Comparison of ENCODE assay signal across 9 cellular contexts in genomic region chr7:23467281-23467680, GRCh38. TPM values are rescaled to one million over a fixed set of nuclear protein-coding genes. Genes with fewer than 3 reads are reported as not detected.
A peak's percentile ranks its signal among the peaks of the same experiment; 100 is the strongest.
DNase-seq lines count a peak whose midpoint lies in the region; ATAC-seq and TF ChIP-seq lines count a peak whose summit lies in the region.
"Had no signal": no experiment of that assay in that cellular context is flagged by ENCODE, and none has a peak within 500 bp of the region (broad histone marks: within the 10 kb centered on the region; RNA-seq: fewer than 3 reads in every experiment).

No MANE protein-coding gene starts in this region.

- no peaks in the 10 kb centered on the region for H4K20me1 ChIP-seq in fibroblast of lung (ENCODE audit: control insufficient read depth, extremely low read depth, insufficient read depth, low read length)

- H3K4me3 ChIP-seq in fibroblast of lung (replicated peaks in 1 of 4; ENCODE audit: control extremely low read depth in 1 of 4, insufficient read depth in 1 of 4, low read depth in 3 of 4, low read length in 4 of 4) = peak overlapping the region in 3 of 4 experiments; percentile 17 to 79 (median 56)
- H3K4me3 ChIP-seq in skeletal muscle satellite cell (ENCODE audit: low read length) = peak overlapping the region; percentile 72

- H3K9ac ChIP-seq in fibroblast of lung (ENCODE audit: insufficient read depth, low read length) (no peak overlapping the region), skeletal muscle satellite cell (ENCODE audit: low read depth, low read length) (peak overlapping the region; percentile 92)

- H3K4me1 ChIP-seq in fibroblast of lung (ENCODE audit: control insufficient read depth, extremely low read depth, insufficient read depth, low read length) (no peaks in the 10 kb centered on the region), skeletal muscle satellite cell (ENCODE audit: control insufficient read depth, insufficient read depth, low read length) (peaks cover 36% of the 10 kb centered on the region)

- H3K4me3 Mint-ChIP-seq in activated naive CD4-positive, alpha-beta T cell treated with anti-CD3 and anti-CD28 coated beads, Interleukin-2, amount 10 ng/mL, durations not matched to agents 7 days and 5 days = peak overlapping the region; percentile 58

- no peaks in the 10 kb centered on the region for H3K36me3 ChIP-seq in fibroblast of lung (ENCODE audit: control insufficient read depth, insufficient read depth, low read length)
- H3K36me3 ChIP-seq in skeletal muscle satellite cell (ENCODE audit: insufficient read depth, low read length) = no peaks in the 10 kb centered on the region

- H3K9me3 Mint-ChIP-seq in activated naive CD4-positive, alpha-beta T cell treated with anti-CD3 and anti-CD28 coated beads, Interleukin-2, amount 10 ng/mL, durations not matched to agents 7 days and 5 days = no peaks in the 10 kb centered on the region

- H3K27ac ChIP-seq in fibroblast of lung (ENCODE audit: insufficient read depth, low read length) = peak overlapping the region; percentile 0

- H3K27me3 ChIP-seq in fibroblast of lung (ENCODE audit: control insufficient read depth, insufficient read depth, low read length) = peaks cover 22% of the 10 kb centered on the region
- no peaks in the 10 kb centered on the region for H3K27me3 ChIP-seq in skeletal muscle satellite cell (ENCODE audit: control insufficient read depth, insufficient read depth, low read length)

- no peak for ATAC-seq in GM19351 (IDR thresholded peaks at IDR 0.05; ENCODE audit: unreplicated experiment)

- DNase-seq in activated naive CD4-positive, alpha-beta T cell treated with anti-CD3 and anti-CD28 coated beads, Interleukin-2, amount 10 ng/mL, durations not matched to agents 7 days and 5 days = no peak
- no peak for DNase-seq in activated naive CD4-positive, alpha-beta T cell treated with Interleukin-2 at 50 U/mL for 16 hours
- DNase-seq in RPMI8226 (peak; percentile 36), fibroblast of lung (ENCODE audit: low read depth in 2 of 2) (no peak), NCI-H2081 treated with DMSO at 0.1 percent for 48 hours (lab: John Stamatoyannopoulos, UW) (no peak)
- no peak for DNase-seq in stimulated activated CD4-positive, alpha-beta T cell treated with anti-CD3 and anti-CD28 coated beads, Interleukin-2, amount 100 ng/mL, for 24 hours
- DNase-seq: SIG-M5 had no signal

- H3K79me2 ChIP-seq in fibroblast of lung (ENCODE audit: control insufficient read depth, insufficient read depth, low read length) = peaks cover 14% of the 10 kb centered on the region

- CTCF ChIA-PET in activated naive CD4-positive, alpha-beta T cell treated with anti-CD3 and anti-CD28 coated beads, Interleukin-2, amount 10 ng/mL, durations not matched to agents 7 days and 5 days (lab: Charles Lee) = no interaction called here

- H3K27ac Mint-ChIP-seq in activated naive CD4-positive, alpha-beta T cell treated with anti-CD3 and anti-CD28 coated beads, Interleukin-2, amount 10 ng/mL, durations not matched to agents 7 days and 5 days = no peak overlapping the region

- H2AFZ ChIP-seq in fibroblast of lung (ENCODE audit: low read length) = no peak overlapping the region

- peak overlapping the region; percentile 85 for H3K4me2 ChIP-seq in fibroblast of lung (ENCODE audit: extremely low read depth, insufficient read depth, low read length)
- H3K4me2 ChIP-seq in skeletal muscle satellite cell (ENCODE audit: low read length) = peak overlapping the region; percentile 85

- peaks cover 2% of the 10 kb centered on the region for H3K36me3 Mint-ChIP-seq in activated naive CD4-positive, alpha-beta T cell treated with anti-CD3 and anti-CD28 coated beads, Interleukin-2, amount 10 ng/mL, durations not matched to agents 7 days and 5 days

- H3K27me3 Mint-ChIP-seq in activated naive CD4-positive, alpha-beta T cell treated with anti-CD3 and anti-CD28 coated beads, Interleukin-2, amount 10 ng/mL, durations not matched to agents 7 days and 5 days = peaks cover 74% of the 10 kb centered on the region

- no peak for TF ChIP-seq CTCF in fibroblast of lung (conservative IDR thresholded peaks at IDR 0.05 in 1 of 2, IDR thresholded peaks at IDR 0.05 in 1 of 2; ENCODE audit: low read depth in 1 of 2, low read length in 2 of 2)

- peaks cover 41% of the 10 kb centered on the region for H3K4me1 Mint-ChIP-seq in activated naive CD4-positive, alpha-beta T cell treated with anti-CD3 and anti-CD28 coated beads, Interleukin-2, amount 10 ng/mL, durations not matched to agents 7 days and 5 days

- no peaks in the 10 kb centered on the region for H3K9me3 ChIP-seq in fibroblast of lung (ENCODE audit: control insufficient read depth, insufficient read depth, low read depth, low read length)
- H3K9me3 ChIP-seq in skeletal muscle satellite cell (replicated peaks; ENCODE audit: low read length) = no peaks in the 10 kb centered on the region

RNA-seq across cellular contexts. Expression of gene IGF2BP3, which starts 3.0 kb away (rescaled TPM):
- 1.5 and 4.3 TPM in 2 replicates for total RNA-seq in fibroblast of lung
- 11.2 and 21.6 TPM in 2 replicates for polyA plus RNA-seq in fibroblast of lung
- polyA plus RNA-seq in fibroblast of lung (2012) = 5.8 and 11.6 TPM in 2 replicates
- polyA minus RNA-seq in fibroblast of lung (ENCODE audit: low replicate concordance) = 7.8 and 23.9 TPM in 2 replicates
- total RNA-seq in skeletal muscle satellite cell (2012; rRNA removed) = 33.2 and 58.8 TPM in 2 replicates
